In the genomic region with DNA sequence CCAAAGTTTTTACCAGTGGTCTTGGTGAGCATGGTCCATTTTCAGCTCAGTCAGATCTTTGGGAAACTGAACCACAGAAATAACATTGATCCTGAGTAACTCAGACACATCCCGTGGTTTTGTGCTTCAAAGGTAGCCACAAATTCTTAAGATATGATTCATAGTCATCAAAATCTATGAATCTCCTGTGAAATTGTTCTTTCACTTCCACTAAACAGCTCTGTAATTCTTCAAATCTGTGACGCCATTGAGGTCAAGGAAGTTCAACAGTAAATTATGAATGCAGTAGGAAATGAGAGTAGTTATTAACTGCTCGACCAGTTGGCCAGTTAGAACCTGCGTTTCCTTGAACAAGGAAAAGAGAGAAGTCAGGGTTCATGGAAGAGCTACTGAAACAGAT, we compare ENCODE assay signal across 9 cellular contexts.
DNase-seq lines count a peak whose midpoint lies in the region; ATAC-seq and TF ChIP-seq lines count a peak whose summit lies in the region.
"Had no signal": no experiment of that assay in that cellular context is flagged by ENCODE, and none has a peak within 500 bp of the region (broad histone marks: within the 10 kb centered on the region; RNA-seq: fewer than 3 reads in every experiment).

No MANE protein-coding gene starts in this region.

- H2AFZ ChIP-seq in smooth muscle cell (ENCODE audit: low read depth) = no peak overlapping the region
- H2AFZ ChIP-seq in MM.1S (ENCODE audit: low read length) = no peak overlapping the region

- H3F3A ChIP-seq in smooth muscle cell (ENCODE audit: low read depth) (peaks cover 23% of the 10 kb centered on the region), MM.1S (ENCODE audit: insufficient read depth, low read length) (no peaks in the 10 kb centered on the region)

- peak; percentile 1 for DNase-seq in SKM-1 treated with dmso at 0.1 percent for 144 hours (lab: John Stamatoyannopoulos, UW; ENCODE audit: unreplicated experiment)
- no peak for DNase-seq in SKM-1 (lab: John Stamatoyannopoulos, UW; ENCODE audit: unreplicated experiment)
- DNase-seq in astrocyte of the hippocampus (ENCODE audit: low read depth, low spot score) = peak; percentile 93
- no peak for DNase-seq in smooth muscle cell (lab: John Stamatoyannopoulos, UW; ENCODE audit: unreplicated experiment)
- DNase-seq in MM.1S = no peak
- DNase-seq in testis = no peak
- DNase-seq in prostate gland (ENCODE audit: low spot score) = no peak

- H3K27me3 ChIP-seq in smooth muscle cell (ENCODE audit: low read depth) = no peaks in the 10 kb centered on the region
- no peaks in the 10 kb centered on the region for H3K27me3 ChIP-seq in MM.1S (replicated peaks; ENCODE audit: insufficient read depth, low read length)
- H3K27me3 ChIP-seq in testis = no peaks in the 10 kb centered on the region
- no peaks in the 10 kb centered on the region for H3K27me3 ChIP-seq in prostate gland (replicated peaks; ENCODE audit: insufficient read depth)

- H3K27ac ChIP-seq in smooth muscle cell (ENCODE audit: low read depth) (peak overlapping the region; percentile 81), MM.1S (ENCODE audit: low read length) (no peak overlapping the region), testis (no peak overlapping the region), prostate gland (no peak overlapping the region)
- H3K27ac ChIP-seq: 22Rv1 had no signal

- TF ChIP-seq POLR2A in testis (IDR thresholded peaks at IDR 0.05) (no peak), prostate gland (IDR thresholded peaks at IDR 0.05) (no peak)

- no peaks in the 10 kb centered on the region for H3K36me3 ChIP-seq in smooth muscle cell (ENCODE audit: low read depth)
- no peaks in the 10 kb centered on the region for H3K36me3 ChIP-seq in MM.1S (replicated peaks; ENCODE audit: insufficient read depth, low read length)
- H3K36me3 ChIP-seq in testis (ENCODE audit: low read depth, missing control alignments) = no peaks in the 10 kb centered on the region
- no peaks in the 10 kb centered on the region for H3K36me3 ChIP-seq in prostate gland

- H3K9ac ChIP-seq in smooth muscle cell (ENCODE audit: low read depth) (no peak overlapping the region), MM.1S (ENCODE audit: low read length) (no peak overlapping the region)

- H3K9me3 ChIP-seq in smooth muscle cell (replicated peaks; ENCODE audit: low read depth) = no peaks in the 10 kb centered on the region
- H3K9me3 ChIP-seq in MM.1S (replicated peaks; ENCODE audit: insufficient read depth, low read length) = no peaks in the 10 kb centered on the region
- no peaks in the 10 kb centered on the region for H3K9me3 ChIP-seq in testis
- H3K9me3 ChIP-seq in prostate gland = no peaks in the 10 kb centered on the region

- intact Hi-C loops in testis (cut with DNase I; ENCODE audit: low total_unique reads) = no loop called here
- intact Hi-C loops in prostate gland (cut with DNase I) = loop anchor here (10.0 kb wide), 1 partner anchor 142 kb away; a partner anchor contains a TSS

- TF ChIP-seq CTCF in smooth muscle cell (IDR thresholded peaks at IDR 0.05; ENCODE audit: borderline replicate concordance, insufficient read depth, poor library complexity, severe bottlenecking) = no peak
- TF ChIP-seq CTCF in MM.1S (IDR thresholded peaks at IDR 0.05; ENCODE audit: low read length) = no peak
- TF ChIP-seq CTCF in testis (IDR thresholded peaks at IDR 0.05) = no peak
- TF ChIP-seq CTCF in prostate gland (IDR thresholded peaks at IDR 0.05) = no peak

- peak overlapping the region; percentile 36 for H3K4me2 ChIP-seq in smooth muscle cell
- H3K4me2 ChIP-seq in MM.1S (ENCODE audit: low read depth, low read length) = no peak overlapping the region

- H3K4me1 ChIP-seq in smooth muscle cell (ENCODE audit: low read depth) = peaks cover 17% of the 10 kb centered on the region
- no peaks in the 10 kb centered on the region for H3K4me1 ChIP-seq in MM.1S (ENCODE audit: low read length)
- peaks cover 10% of the 10 kb centered on the region for H3K4me1 ChIP-seq in testis
- H3K4me1 ChIP-seq in prostate gland (replicated peaks) = peaks cover 3% of the 10 kb centered on the region

- ATAC-seq in HG03558 (IDR thresholded peaks at IDR 0.05; ENCODE audit: extremely low read depth, unreplicated experiment) = peak; percentile 38

- WGBS in smooth muscle cell (ENCODE audit: low lambda C conversion rate) = 27% methylated on average over 4 of the region's 4 CpGs
- 60 to 61% methylated on average over 4 of the region's 4 CpGs for WGBS in testis, 2 donors
- 63% methylated on average over 4 of the region's 4 CpGs for WGBS in prostate gland

- H3K9me2 ChIP-seq in MM.1S (replicated peaks; ENCODE audit: insufficient read depth, low read length) = no peaks in the 10 kb centered on the region

- H3K4me3 ChIP-seq in smooth muscle cell (no peak overlapping the region), MM.1S (ENCODE audit: low read length) (no peak overlapping the region), testis (no peak overlapping the region), prostate gland (no peak overlapping the region)

- H4K20me1 ChIP-seq in smooth muscle cell (ENCODE audit: low read depth) (no peaks in the 10 kb centered on the region), MM.1S (ENCODE audit: insufficient read depth, low read length) (no peaks in the 10 kb centered on the region)

- H3K79me2 ChIP-seq in smooth muscle cell (ENCODE audit: low read depth) = no peaks in the 10 kb centered on the region
- H3K79me2 ChIP-seq in MM.1S (ENCODE audit: low read length) = no peaks in the 10 kb centered on the region

Comparison
In these comparisons a context has a peak if more than half of its experiments do, and no peak if none do; other contexts are left out.
1. DNase-seq: peak in SKM-1 treated with dmso at 0.1 percent for 144 hours (single experiment) and astrocyte of the hippocampus (single experiment); none in SKM-1 (single experiment), smooth muscle cell (single experiment), MM.1S (single experiment), testis (single experiment) and prostate gland (single experiment).